Comparison of ENCODE assay signal across 8 cellular contexts in genomic region chr9:133121200-133122166, GRCh38. TPM values are rescaled to one million over a fixed set of nuclear protein-coding genes. Genes with fewer than 3 reads are reported as not detected.
A peak's percentile ranks its signal among the peaks of the same experiment; 100 is the strongest.
DNase-seq lines count a peak whose midpoint lies in the region; ATAC-seq and TF ChIP-seq lines count a peak whose summit lies in the region.

Gene RALGDS, minus strand, starts transcription at chr9:133121240. Its CDS starts 86 bp downstream, at chr9:133121154.

- TF ChIP-seq POLR2A in esophagus squamous epithelium (IDR thresholded peaks at IDR 0.05), result peak in 1 of 4 donors; percentile 4

- no peak for TF ChIP-seq CTCF in Calu3 (IDR thresholded peaks at IDR 0.05; ENCODE audit: unreplicated experiment)
- no peak for TF ChIP-seq CTCF in esophagus squamous epithelium (IDR thresholded peaks at IDR 0.05)

- peaks cover 14% of the 10 kb centered on the region for H3K4me1 Mint-ChIP-seq in Calu3 (ENCODE audit: low read depth, unreplicated experiment)
- H3K4me1 Mint-ChIP-seq in activated T-cell treated with anti-CD3 and anti-CD28 coated beads, Interleukin-2, amount 50 U/mL, for 72 hours (ENCODE audit: low read depth), result peaks cover 47% of the 10 kb centered on the region

- H3K27me3 Mint-ChIP-seq in Calu3 (ENCODE audit: unreplicated experiment), result no peaks in the 10 kb centered on the region
- no peaks in the 10 kb centered on the region for H3K27me3 Mint-ChIP-seq in activated T-cell treated with anti-CD3 and anti-CD28 coated beads, Interleukin-2, amount 50 U/mL, for 72 hours (ENCODE audit: low read depth)

- H3K36me3 Mint-ChIP-seq in Calu3 (ENCODE audit: insufficient read depth, unreplicated experiment), result peaks cover 8% of the 10 kb centered on the region
- peaks cover 0 to 1% of the 10 kb centered on the region in 2 donors for H3K36me3 Mint-ChIP-seq in activated T-cell treated with anti-CD3 and anti-CD28 coated beads, Interleukin-2, amount 50 U/mL, for 72 hours (ENCODE audit: insufficient read depth in 2 of 2)

- peak; percentile 60 for ATAC-seq in GM21529 (IDR thresholded peaks at IDR 0.05; ENCODE audit: unreplicated experiment)
- peak; percentile 85 to 87 for ATAC-seq in activated T-cell treated with anti-CD3 and anti-CD28 coated beads, Interleukin-2, amount 50 U/mL, for 72 hours (replicated peaks in 1 of 2)

- DNase-seq in Calu3 (peak; percentile 82), RKO (ENCODE audit: low spot score) (peak; percentile 92), esophagus squamous epithelium (lab: John Stamatoyannopoulos, UW) (peak; percentile 72), myocyte (ENCODE audit: low read depth) (peak; percentile 86)
- DNase-seq in Jurkat, Clone E6-1 (ENCODE audit: low read depth, low spot score), result peak; percentile 65
- DNase-seq in activated T-cell treated with anti-CD3 and anti-CD28 coated beads, Interleukin-2, amount 50 U/mL, for 72 hours, result peak; percentile 89 to 90
- DNase-seq in stimulated activated CD8-positive, alpha-beta memory T cell treated with anti-CD3 and anti-CD28 coated beads, Interleukin-7, amount 100 ng/mL, for 4 hours (ENCODE audit: low read depth in 2 of 2), result peak; percentile 81 to 87

- no peaks in the 10 kb centered on the region for H3K9me3 ChIP-seq in esophagus squamous epithelium

- peak within 1 kb of the TSS; percentile 63 for H3K4me3 Mint-ChIP-seq in Calu3 (ENCODE audit: low read depth, unreplicated experiment)
- H3K4me3 Mint-ChIP-seq in activated T-cell treated with anti-CD3 and anti-CD28 coated beads, Interleukin-2, amount 50 U/mL, for 72 hours, result peak within 1 kb of the TSS; percentile 67 to 79

- peak within 1 kb of the TSS; percentile 14 for H3K27ac Mint-ChIP-seq in Calu3 (ENCODE audit: unreplicated experiment)
- H3K27ac Mint-ChIP-seq in activated T-cell treated with anti-CD3 and anti-CD28 coated beads, Interleukin-2, amount 50 U/mL, for 72 hours, result peak within 1 kb of the TSS; percentile 29

- intact Hi-C loops in Calu3 (cut with micrococcal nuclease; ENCODE audit: unreplicated experiment), result no loop called here
- intact Hi-C loops in esophagus squamous epithelium (cut with DNase I), result no loop called here

- peaks cover 0 to under 1% (median 0%) of the 10 kb centered on the region in 3 donors for H3K36me3 ChIP-seq in esophagus squamous epithelium

- no TSS peak for BruUV-seq in Calu3 (replicated peaks; lab: Mats Ljungman, UMichigan)

- H3K9me3 Mint-ChIP-seq in Calu3 (ENCODE audit: low read depth, unreplicated experiment), result no peaks in the 10 kb centered on the region
- no peaks in the 10 kb centered on the region for H3K9me3 Mint-ChIP-seq in activated T-cell treated with anti-CD3 and anti-CD28 coated beads, Interleukin-2, amount 50 U/mL, for 72 hours

- CTCF ChIA-PET in Calu3 (lab: Charles Lee), result no interaction called here

- peaks cover 66 to 92% (median 74%) of the 10 kb centered on the region in 3 donors for H3K4me1 ChIP-seq in esophagus squamous epithelium

- peak within 1 kb of the TSS; percentile 54 for H3K4me3 ChIP-seq in Jurkat, Clone E6-1 (ENCODE audit: low read length)
- H3K4me3 ChIP-seq in esophagus squamous epithelium, result peak within 1 kb of the TSS; percentile 63 to 96 (median 76)

- WGBS in esophagus squamous epithelium, 2 donors, result 20 to 35% methylated on average over 12 to 22 of the region's 56 CpGs

- no peaks in the 10 kb centered on the region for H3K27me3 ChIP-seq in esophagus squamous epithelium

- H3K27ac ChIP-seq in esophagus squamous epithelium, result peak within 1 kb of the TSS; percentile 94 to 97 (median 95)

RNA-seq across cellular contexts. Expression of gene RALGDS, which starts in this region (rescaled TPM):
- total RNA-seq in Calu3 (2022) (13.7 and 18.2 TPM in 2 replicates), esophagus squamous epithelium (10 to 100 TPM; 53.4 to 71.1 (median 55.3) TPM), myocyte (11.3 and 17.6 TPM in 2 replicates)
- 36.5 TPM for polyA plus RNA-seq in Jurkat, Clone E6-1 (2012; ENCODE audit: insufficient read depth, insufficient read length)
- 10 to 100 TPM; 50.7 to 78.2 TPM for total RNA-seq in activated T-cell treated with anti-CD3 and anti-CD28 coated beads, Interleukin-2, amount 50 U/mL, for 72 hours
- polyA plus RNA-seq in myocyte (2012), result 13.4 TPM

Comparison
In these comparisons a context has a peak if more than half of its experiments do, and no peak if none do; other contexts are left out.
1. Peak in every context shown above with its lines: DNase-seq, ATAC-seq, H3K4me3 ChIP-seq and H3K27ac ChIP-seq.